Comparison of ENCODE assay signal across 13 cellular contexts in genomic region chr11:62566247-62566646, GRCh38. TPM values are rescaled to one million over a fixed set of nuclear protein-coding genes. Genes with fewer than 3 reads are reported as not detected.
DNase-seq lines count a peak whose midpoint lies in the region; ATAC-seq and TF ChIP-seq lines count a peak whose summit lies in the region.
"Had no signal": no experiment of that assay in that cellular context is flagged by ENCODE, and none has a peak within 500 bp of the region (broad histone marks: within the 10 kb centered on the region; RNA-seq: fewer than 3 reads in every experiment).

No MANE protein-coding gene starts in this region.

- no peaks in the 10 kb centered on the region for H3K27me3 Mint-ChIP-seq in activated CD4-positive, alpha-beta T cell treated with anti-CD3 and anti-CD28 coated beads, Interleukin-2, amount 10 ng/mL, durations not matched to agents 7 days and 5 days
- no peaks in the 10 kb centered on the region for H3K27me3 Mint-ChIP-seq in nephron (ENCODE audit: low read depth)
- no peaks in the 10 kb centered on the region for H3K27me3 Mint-ChIP-seq in naive thymus-derived CD4-positive, alpha-beta T cell

- no peak overlapping the region for H3K4me3 Mint-ChIP-seq in activated CD4-positive, alpha-beta T cell treated with anti-CD3 and anti-CD28 coated beads, Interleukin-2, amount 10 ng/mL, durations not matched to agents 7 days and 5 days
- no peak overlapping the region for H3K4me3 Mint-ChIP-seq in nephron
- no peak overlapping the region for H3K4me3 Mint-ChIP-seq in naive thymus-derived CD4-positive, alpha-beta T cell

- H3K9me3 ChIP-seq in body of pancreas, result no peaks in the 10 kb centered on the region
- no peaks in the 10 kb centered on the region for H3K9me3 ChIP-seq in naive thymus-derived CD4-positive, alpha-beta T cell (ENCODE audit: control insufficient read depth in 2 of 3, low read length in 3 of 3)
- H3K9me3 ChIP-seq: heart right ventricle, prostate gland had no signal

- H3K27me3 ChIP-seq in HL-60 (ENCODE audit: insufficient read depth, poor library complexity, severe bottlenecking) (no peaks in the 10 kb centered on the region), body of pancreas (no peaks in the 10 kb centered on the region)
- no peaks in the 10 kb centered on the region for H3K27me3 ChIP-seq in naive thymus-derived CD4-positive, alpha-beta T cell (ENCODE audit: control insufficient read depth in 2 of 2, insufficient read depth in 2 of 2, low read length in 2 of 2)
- H3K27me3 ChIP-seq: dorsolateral prefrontal cortex, heart right ventricle had no signal

- POLR2A ChIA-PET in activated CD4-positive, alpha-beta T cell treated with anti-CD3 and anti-CD28 coated beads, Interleukin-2, amount 10 ng/mL, durations not matched to agents 7 days and 5 days (lab: Charles Lee), result no interaction called here
- POLR2A ChIA-PET in naive thymus-derived CD4-positive, alpha-beta T cell (lab: Charles Lee), result interaction anchor here (0.9 to 1.5 kb wide), 3 partner anchors 8 to 275 kb away, joined by 3 to 5 read pairs (median 3); partner anchors contain the start of gene EEF1G

- H3K4me1 ChIP-seq in body of pancreas, result peaks cover 7% of the 10 kb centered on the region
- H3K4me1 ChIP-seq in naive thymus-derived CD4-positive, alpha-beta T cell (ENCODE audit: control insufficient read depth in 2 of 2, insufficient read depth in 2 of 2, low read length in 2 of 2), result peaks cover 0 to 3% of the 10 kb centered on the region in 2 donors
- H3K4me1 ChIP-seq: prostate gland had no signal

- TF ChIP-seq POLR2A in body of pancreas (IDR thresholded peaks at IDR 0.05), result no peak

- whole genome bisulfite sequencing in body of pancreas, 2 donors, result 89 to 93% methylated on average over 8 of the region's 8 CpGs

- no peak overlapping the region for H3K4me3 ChIP-seq in HL-60 (replicated peaks; ENCODE audit: insufficient read depth, low read length)
- no peak overlapping the region for H3K4me3 ChIP-seq in body of pancreas
- no peak overlapping the region for H3K4me3 ChIP-seq in naive thymus-derived CD4-positive, alpha-beta T cell (ENCODE audit: low read length)
- H3K4me3 ChIP-seq: dorsolateral prefrontal cortex, heart right ventricle, prostate gland had no signal

- H3K4me1 Mint-ChIP-seq in activated CD4-positive, alpha-beta T cell treated with anti-CD3 and anti-CD28 coated beads, Interleukin-2, amount 10 ng/mL, durations not matched to agents 7 days and 5 days, result peaks cover 51% of the 10 kb centered on the region
- H3K4me1 Mint-ChIP-seq in nephron, result peaks cover 27% of the 10 kb centered on the region
- peaks cover 15 to 48% (median 43%) of the 10 kb centered on the region in 7 donors for H3K4me1 Mint-ChIP-seq in naive thymus-derived CD4-positive, alpha-beta T cell

- peaks cover 53% of the 10 kb centered on the region for H3K36me3 Mint-ChIP-seq in activated CD4-positive, alpha-beta T cell treated with anti-CD3 and anti-CD28 coated beads, Interleukin-2, amount 10 ng/mL, durations not matched to agents 7 days and 5 days (ENCODE audit: low read depth)
- peaks cover 29 to 64% of the 10 kb centered on the region in 2 donors for H3K36me3 Mint-ChIP-seq in activated naive CD4-positive, alpha-beta T cell treated with anti-CD3 and anti-CD28 coated beads, Interleukin-2, amount 50 U/mL, for 72 hours
- peaks cover 74% of the 10 kb centered on the region for H3K36me3 Mint-ChIP-seq in nephron (ENCODE audit: low read depth)
- H3K36me3 Mint-ChIP-seq in naive thymus-derived CD4-positive, alpha-beta T cell, result peaks cover 8 to 48% (median 31%) of the 10 kb centered on the region in 5 donors

- H3K27ac ChIP-seq in HL-60 (replicated peaks) (peak overlapping the region; percentile 25), body of pancreas (no peak overlapping the region)
- no peak overlapping the region for H3K27ac ChIP-seq in naive thymus-derived CD4-positive, alpha-beta T cell (ENCODE audit: low read depth, low read length)
- H3K27ac ChIP-seq: heart right ventricle, prostate gland had no signal

- H3K36me3 ChIP-seq in body of pancreas (replicated peaks in 1 of 2; ENCODE audit: insufficient read depth in 1 of 2, low read depth in 2 of 2), result peaks cover 7 to 30% of the 10 kb centered on the region in 2 donors
- H3K36me3 ChIP-seq in naive thymus-derived CD4-positive, alpha-beta T cell (ENCODE audit: control insufficient read depth in 2 of 3, insufficient read depth in 3 of 3, low read length in 3 of 3), result peaks cover 11 to 84% (median 18%) of the 10 kb centered on the region in 3 experiments

- intact Hi-C loops in body of pancreas (cut with DNase I), result no loop called here
- intact Hi-C loops in naive thymus-derived CD4-positive, alpha-beta T cell (cut with micrococcal nuclease), result no loop called here

- CTCF ChIA-PET in activated CD4-positive, alpha-beta T cell treated with anti-CD3 and anti-CD28 coated beads, Interleukin-2, amount 10 ng/mL, durations not matched to agents 7 days and 5 days (lab: Charles Lee), result interaction anchor here (1.1 to 5.1 kb wide), 2 partner anchors 9 to 142 kb away, joined by 3 to 18 read pairs; no protein-coding TSS in a partner anchor
- CTCF ChIA-PET in naive thymus-derived CD4-positive, alpha-beta T cell (lab: Charles Lee), result interaction anchor here (0.7 kb wide), 2 partner anchors 14 to 142 kb away, joined by 3 to 4 read pairs; no protein-coding TSS in a partner anchor

- no peak for TF ChIP-seq CTCF in HL-60 (IDR thresholded peaks at IDR 0.05; ENCODE audit: insufficient read depth, low read length)
- no peak for TF ChIP-seq CTCF in nephron (IDR thresholded peaks at IDR 0.05; ENCODE audit: unreplicated experiment in 3 of 3)
- no peak for TF ChIP-seq CTCF in body of pancreas (IDR thresholded peaks at IDR 0.05)

- ATAC-seq in activated naive CD4-positive, alpha-beta T cell treated with anti-CD3 and anti-CD28 coated beads, Interleukin-2, amount 50 U/mL, for 72 hours, result no peak
- ATAC-seq in HG02588 (IDR thresholded peaks at IDR 0.05; ENCODE audit: unreplicated experiment) (no peak), body of pancreas (no peak)
- ATAC-seq in naive thymus-derived CD4-positive, alpha-beta T cell, result no peak
- ATAC-seq: heart right ventricle had no signal

- no peak for DNase-seq in activated CD4-positive, alpha-beta T cell treated with anti-CD3 and anti-CD28 coated beads, Interleukin-2, amount 10 ng/mL, durations not matched to agents 7 days and 5 days
- DNase-seq in activated CD4-positive, alpha-beta T cell treated with anti-CD3 and anti-CD28 coated beads for 4 hours, result no peak
- DNase-seq in HL-60 (ENCODE audit: low read depth in 1 of 2, low spot score in 1 of 2) (no peak), body of pancreas (no peak)
- no peak for DNase-seq in activated naive CD4-positive, alpha-beta T cell treated with anti-CD3 and anti-CD28 coated beads, Interleukin-2, amount 50 U/mL, for 72 hours (ENCODE audit: low spot score in 2 of 2)
- DNase-seq in naive thymus-derived CD4-positive, alpha-beta T cell, result no peak
- DNase-seq: dorsolateral prefrontal cortex, heart right ventricle, NCI-H345, substantia nigra had no signal

- H3K9me3 Mint-ChIP-seq in activated CD4-positive, alpha-beta T cell treated with anti-CD3 and anti-CD28 coated beads, Interleukin-2, amount 10 ng/mL, durations not matched to agents 7 days and 5 days, result no peaks in the 10 kb centered on the region
- H3K9me3 Mint-ChIP-seq in activated naive CD4-positive, alpha-beta T cell treated with anti-CD3 and anti-CD28 coated beads, Interleukin-2, amount 50 U/mL, for 72 hours, result no peaks in the 10 kb centered on the region
- H3K9me3 Mint-ChIP-seq in nephron, result no peaks in the 10 kb centered on the region
- H3K9me3 Mint-ChIP-seq in naive thymus-derived CD4-positive, alpha-beta T cell, result no peaks in the 10 kb centered on the region

- peak overlapping the region; percentile 68 for H3K27ac Mint-ChIP-seq in activated CD4-positive, alpha-beta T cell treated with anti-CD3 and anti-CD28 coated beads, Interleukin-2, amount 10 ng/mL, durations not matched to agents 7 days and 5 days
- H3K27ac Mint-ChIP-seq in activated naive CD4-positive, alpha-beta T cell treated with anti-CD3 and anti-CD28 coated beads, Interleukin-2, amount 50 U/mL, for 72 hours, result peak overlapping the region; percentile 3 to 70
- H3K27ac Mint-ChIP-seq in nephron, result peak overlapping the region in 2 of 3 experiments; percentile 15 to 47
- H3K27ac Mint-ChIP-seq in naive thymus-derived CD4-positive, alpha-beta T cell, result peak overlapping the region in 4 of 9 donors; percentile 1 to 67 (median 30)

RNA-seq across cellular contexts. Expression of gene EEF1G, which starts 7.4 kb away (rescaled TPM):
- total RNA-seq in activated CD4-positive, alpha-beta T cell treated with anti-CD3 and anti-CD28 coated beads, Interleukin-2, amount 10 ng/mL, durations not matched to agents 7 days and 5 days, result 1,000 to 10,000 TPM; 1,239 to 1,470 TPM
- 1,000 to 10,000 TPM; 1,622 to 2,023 TPM for total RNA-seq in activated naive CD4-positive, alpha-beta T cell treated with anti-CD3 and anti-CD28 coated beads, Interleukin-2, amount 50 U/mL, for 72 hours
- total RNA-seq in body of pancreas, result 1,000 to 10,000 TPM in 1 of 2 donors, 100 to 1,000 TPM in 1; 893 to 1,161 TPM
- total RNA-seq in naive thymus-derived CD4-positive, alpha-beta T cell, result 1,000 to 10,000 TPM; 1,186 to 2,550 (median 2,338) TPM
- polyA plus RNA-seq in naive thymus-derived CD4-positive, alpha-beta T cell, result 1,000 to 10,000 TPM; 2,027 to 2,354 TPM

RNA-seq across cellular contexts. Expression of gene AHNAK, which starts 19.6 kb away (rescaled TPM):
- total RNA-seq in activated CD4-positive, alpha-beta T cell treated with anti-CD3 and anti-CD28 coated beads, Interleukin-2, amount 10 ng/mL, durations not matched to agents 7 days and 5 days, result 100 to 1,000 TPM; 206 to 237 TPM
- total RNA-seq in activated naive CD4-positive, alpha-beta T cell treated with anti-CD3 and anti-CD28 coated beads, Interleukin-2, amount 50 U/mL, for 72 hours, result 10 to 100 TPM; 17.6 to 97.3 TPM
- 100 to 1,000 TPM; 168 to 241 TPM for total RNA-seq in body of pancreas
- 100 to 1,000 TPM; 174 to 622 (median 243) TPM for total RNA-seq in naive thymus-derived CD4-positive, alpha-beta T cell
- polyA plus RNA-seq in naive thymus-derived CD4-positive, alpha-beta T cell, result 1 to 10 TPM; 6.7 to 7.7 TPM

RNA-seq across cellular contexts. Expression of gene TUT1, which starts 25.1 kb away (rescaled TPM):
- 10 to 100 TPM; 24.1 to 26.0 TPM for total RNA-seq in activated CD4-positive, alpha-beta T cell treated with anti-CD3 and anti-CD28 coated beads, Interleukin-2, amount 10 ng/mL, durations not matched to agents 7 days and 5 days
- total RNA-seq in activated naive CD4-positive, alpha-beta T cell treated with anti-CD3 and anti-CD28 coated beads, Interleukin-2, amount 50 U/mL, for 72 hours, result 10 to 100 TPM; 31.8 to 34.9 TPM
- total RNA-seq in body of pancreas, result 10 to 100 TPM; 10.1 to 11.2 TPM
- 10 to 100 TPM; 34.5 to 54.6 (median 37.4) TPM for total RNA-seq in naive thymus-derived CD4-positive, alpha-beta T cell
- polyA plus RNA-seq in naive thymus-derived CD4-positive, alpha-beta T cell, result 10 to 100 TPM; 20.2 to 25.4 TPM

RNA-seq across cellular contexts. Expression of gene MTA2, which starts 35.4 kb away (rescaled TPM):
- 100 to 1,000 TPM; 270 to 299 TPM for total RNA-seq in activated CD4-positive, alpha-beta T cell treated with anti-CD3 and anti-CD28 coated beads, Interleukin-2, amount 10 ng/mL, durations not matched to agents 7 days and 5 days
- 100 to 1,000 TPM; 180 to 259 TPM for total RNA-seq in activated naive CD4-positive, alpha-beta T cell treated with anti-CD3 and anti-CD28 coated beads, Interleukin-2, amount 50 U/mL, for 72 hours
- total RNA-seq in body of pancreas, result 10 to 100 TPM; 26.2 to 29.3 TPM
- 100 to 1,000 TPM; 134 to 238 (median 199) TPM for total RNA-seq in naive thymus-derived CD4-positive, alpha-beta T cell
- 10 to 100 TPM; 25.6 to 46.4 TPM for polyA plus RNA-seq in naive thymus-derived CD4-positive, alpha-beta T cell

RNA-seq across cellular contexts. Expression of gene EML3, which starts 46.3 kb away (rescaled TPM):
- 100 to 1,000 TPM; 137 to 144 TPM for total RNA-seq in activated CD4-positive, alpha-beta T cell treated with anti-CD3 and anti-CD28 coated beads, Interleukin-2, amount 10 ng/mL, durations not matched to agents 7 days and 5 days
- 100 to 1,000 TPM; 104 to 141 TPM for total RNA-seq in activated naive CD4-positive, alpha-beta T cell treated with anti-CD3 and anti-CD28 coated beads, Interleukin-2, amount 50 U/mL, for 72 hours
- total RNA-seq in body of pancreas, result 10 to 100 TPM; 31.4 to 69.9 TPM
- total RNA-seq in naive thymus-derived CD4-positive, alpha-beta T cell, result 100 to 1,000 TPM; 152 to 209 (median 188) TPM
- polyA plus RNA-seq in naive thymus-derived CD4-positive, alpha-beta T cell, result 10 to 100 TPM; 14.6 to 23.9 TPM
